Comparison of ENCODE assay signal across 29 cellular contexts in the genomic region with DNA sequence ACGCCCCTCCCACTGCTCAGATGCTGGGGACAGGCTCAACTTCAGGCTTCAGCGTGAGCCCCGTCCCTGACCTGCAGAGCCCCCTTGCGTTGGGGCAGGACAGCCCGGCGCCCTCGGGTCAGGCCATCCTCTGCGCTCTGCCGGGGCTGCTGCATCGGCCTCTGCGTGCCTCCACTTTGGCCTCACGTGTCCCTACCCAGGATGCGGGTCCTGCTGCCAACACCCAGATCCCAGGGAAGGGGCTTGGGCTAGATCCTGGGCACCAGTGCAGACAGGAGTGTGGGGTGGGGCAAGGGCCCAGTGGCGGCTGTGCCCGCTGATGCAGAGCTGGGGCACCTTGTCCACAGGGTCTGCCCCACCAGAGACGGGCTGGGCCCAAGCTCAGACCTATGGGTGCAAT. TPM values are rescaled to one million over a fixed set of nuclear protein-coding genes. Genes with fewer than 3 reads are reported as not detected.
"Had no signal": no experiment of that assay in that cellular context is flagged by ENCODE, and none has a peak within 500 bp of the region (broad histone marks: within the 10 kb centered on the region; RNA-seq: fewer than 3 reads in every experiment).

No MANE protein-coding gene starts in this region.

- ATAC-seq: left colon; left lung; lower lobe of right lung; natural killer cell; pancreas; right cardiac atrium; stimulated activated effector memory CD8-positive, alpha-beta T cell treated with anti-CD3 and anti-CD28 coated beads, Interleukin-12 subunit alpha, Interleukin-12 subunit beta, amount 100 ng/mL, for 72 hours; upper lobe of right lung had no signal

- FAIRE-seq: islet of Langerhans, kidney, pancreas, small intestine, urothelium cell line had no signal

- DNase-seq: hypothalamus; immature natural killer cell; kidney; left colon; left lung; lower lobe of right lung; mammary epithelial cell; mesendoderm; naive B cell; natural killer cell; posterior cingulate gyrus; retina; sigmoid colon; small intestine; spleen; stimulated activated CD4-positive, alpha-beta T cell treated with anti-CD3 and anti-CD28 coated beads, Interleukin-4, amount 100 ng/mL, for 24 hours; stimulated activated naive CD4-positive, alpha-beta T cell; tibial artery; trophoblast cell; upper lobe of right lung had no signal

- H3K27ac ChIP-seq: left lung, lower lobe of right lung, pancreas, prostate gland, sigmoid colon, spleen, suprapubic skin, thoracic aorta, tibial artery, upper lobe of right lung had no signal

- H3K27me3 ChIP-seq: left lung, pancreas, sigmoid colon, spleen, suprapubic skin, tibial artery, upper lobe of right lung had no signal

- H3K9me3 ChIP-seq: left lung, lower lobe of right lung, pancreas, prostate gland, sigmoid colon, spleen, suprapubic skin, thoracic aorta, tibial artery, upper lobe of right lung had no signal

- H3K4me1 ChIP-seq: prostate gland, upper lobe of right lung had no signal

- H3K4me3 ChIP-seq: left lung, lower lobe of right lung, pancreas, prostate gland, sigmoid colon, spleen, suprapubic skin, thoracic aorta, tibial artery, upper lobe of right lung had no signal

RNA-seq across cellular contexts. Expression of a gene that starts 13.0 kb away (rescaled TPM):
- total RNA-seq: mononuclear cell had no signal
- polyA plus RNA-seq: immature natural killer cell had no signal
